1 cellular context compared by ENCODE assay signal in genomic region chr2:177237932-177238331, GRCh38.
A peak's percentile ranks its signal among the peaks of the same experiment; 100 is the strongest.
TF ChIP-seq lines count a peak whose summit lies in the region.

No MANE protein-coding gene starts in this region.

TF ChIP-seq in HepG2, 621 proteins besides CTCF, POLR2A, EP300 and RAD21:
- TF ChIP-seq AKNA (CRISPR knock-in tag; IDR thresholded peaks at IDR 0.05; ENCODE audit: borderline replicate concordance) (no peak), ZNF280D (CRISPR knock-in tag; IDR thresholded peaks at IDR 0.05) (0 out of 2 replicates have a peak, but pooled peaks have one; percentile 25), SRY (CRISPR knock-in tag; IDR thresholded peaks at IDR 0.05) (no peak), KLF15 (CRISPR knock-in tag; IDR thresholded peaks at IDR 0.05; ENCODE audit: borderline replicate concordance) (no peak), GFI1 (CRISPR knock-in tag; IDR thresholded peaks at IDR 0.05; ENCODE audit: borderline replicate concordance) (peak; percentile 86), HMGXB4 (CRISPR knock-in tag; IDR thresholded peaks at IDR 0.05; ENCODE audit: borderline replicate concordance in 1 of 2, low read depth in 1 of 2) (no peak), RBM22 (optimal IDR thresholded peaks at IDR 0.05; ENCODE audit: low read length) (peak; percentile 21), ELF3 (CRISPR knock-in tag; IDR thresholded peaks at IDR 0.05) (0 out of 2 replicates have a peak, but pooled peaks have one; percentile 9)
